20 cellular contexts compared by ENCODE assay signal in the genomic region with DNA sequence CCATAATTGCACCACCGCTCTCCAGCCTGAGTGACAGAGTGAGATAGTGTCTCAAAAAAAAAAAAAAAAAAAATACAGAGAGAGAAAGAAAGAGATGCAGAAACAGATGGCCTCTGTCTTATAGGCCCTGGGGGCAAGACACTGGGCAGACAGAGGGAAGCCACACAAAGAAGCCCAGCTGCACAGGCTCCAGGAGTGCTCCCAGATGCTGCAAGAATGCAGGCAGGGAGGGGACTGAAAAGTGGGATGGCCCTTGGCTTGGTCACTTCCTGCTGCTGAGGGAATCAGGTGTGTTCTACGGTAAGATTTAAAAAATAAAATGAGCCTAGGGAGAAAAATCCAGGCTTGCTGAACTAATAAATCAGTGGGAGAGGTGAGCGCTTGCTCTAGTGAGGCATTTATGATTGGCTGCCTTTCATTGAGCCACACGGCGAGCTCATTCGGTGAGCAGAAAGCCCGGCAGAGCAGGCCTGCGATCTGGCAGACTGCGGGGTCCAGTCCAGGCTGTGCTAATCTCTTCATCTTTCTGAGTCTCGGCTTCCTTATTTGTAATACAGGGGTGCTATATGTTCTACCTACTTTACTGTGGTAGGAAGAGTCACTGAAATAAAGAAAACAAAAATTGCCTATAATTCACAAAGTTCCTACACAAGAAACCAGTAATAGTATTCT.
DNase-seq lines count a peak whose midpoint lies in the region; FAIRE-seq and TF ChIP-seq lines count a peak whose summit lies in the region.
"Had no signal": no experiment of that assay in that cellular context is flagged by ENCODE, and none has a peak within 500 bp of the region (broad histone marks: within the 10 kb centered on the region; RNA-seq: fewer than 3 reads in every experiment).

No MANE protein-coding gene starts in this region.

- 86 to 88% methylated on average over 9 to 10 of the region's 10 CpGs for WGBS in ectodermal cell, 2 experiments

- peaks cover 2% of the 10 kb centered on the region for H3K9me3 Mint-ChIP-seq in neural crest cell
- H3K9me3 Mint-ChIP-seq: activated naive CD4-positive, alpha-beta T cell treated with anti-CD3 and anti-CD28 coated beads, Interleukin-2, amount 50 U/mL, for 72 hours had no signal

- H3K27ac ChIP-seq in ectodermal cell (ENCODE audit: insufficient read depth, low read depth, low read length, poor library complexity, severe bottlenecking) (peak overlapping the region; percentile 44), substantia nigra (ENCODE audit: low read depth, low read length, poor library complexity, severe bottlenecking) (no peak overlapping the region)
- H3K27ac ChIP-seq: cardiac muscle cell, neutrophil, tibial artery had no signal

- H3K4me3 Mint-ChIP-seq in neural crest cell, result peak overlapping the region; percentile 78
- H3K4me3 Mint-ChIP-seq: B cell had no signal

- in situ Hi-C loops in G401 (cut with HindIII; ENCODE audit: low sequenced_read_pairs), result no loop called here

- no peak for FAIRE-seq in frontal cortex (lab: Jason Lieb, UNC)

- no peak overlapping the region for H3K4me3 ChIP-seq in ectodermal cell (ENCODE audit: insufficient read depth, low read depth, low read length)
- H3K4me3 ChIP-seq: cardiac muscle cell, HAP-1, tibial artery had no signal

- peak overlapping the region; percentile 98 for H3K27ac Mint-ChIP-seq in neural crest cell (ENCODE audit: unreplicated experiment)
- H3K27ac Mint-ChIP-seq: B cell had no signal

- H3K36me3 ChIP-seq in ectodermal cell (ENCODE audit: control insufficient read depth, insufficient read depth, low read length), result no peaks in the 10 kb centered on the region
- H3K36me3 ChIP-seq: cardiac muscle cell, HAP-1, neutrophil, tibial artery had no signal

- H3K9me3 ChIP-seq in ectodermal cell (ENCODE audit: control insufficient read depth, low read length), result no peaks in the 10 kb centered on the region
- H3K9me3 ChIP-seq: HAP-1, neutrophil, tibial artery had no signal

- H3K27me3 ChIP-seq in ectodermal cell (ENCODE audit: control insufficient read depth, insufficient read depth, low read length, poor library complexity, severe bottlenecking), result no peaks in the 10 kb centered on the region
- H3K27me3 ChIP-seq: cardiac muscle cell, neutrophil had no signal

- peaks cover 7% of the 10 kb centered on the region for H3K4me1 ChIP-seq in ectodermal cell (ENCODE audit: control insufficient read depth, insufficient read depth, low read length)
- H3K4me1 ChIP-seq: tibial artery had no signal

- no peaks in the 10 kb centered on the region for H3K36me3 Mint-ChIP-seq in neural crest cell (ENCODE audit: low read depth)
- H3K36me3 Mint-ChIP-seq: activated naive CD4-positive, alpha-beta T cell treated with anti-CD3 and anti-CD28 coated beads, Interleukin-2, amount 50 U/mL, for 72 hours had no signal

- DNase-seq in G401 (ENCODE audit: low spot score) (peak; percentile 19), NCI-H146 treated with DMSO at 0.1 percent for 48 hours (lab: John Stamatoyannopoulos, UW; ENCODE audit: unreplicated experiment) (peak; percentile 69), neural crest cell (ENCODE audit: low read depth, low spot score) (peak; percentile 46), frontal cortex (ENCODE audit: low spot score in 2 of 2) (no peak), ureter (ENCODE audit: low spot score) (no peak), substantia nigra (lab: John Stamatoyannopoulos, UW) (no peak)
- DNase-seq in stimulated activated CD4-positive, alpha-beta T cell treated with anti-CD3 and anti-CD28 coated beads, Interleukin-12 subunit alpha, Interleukin-12 subunit beta, amount 100 ng/mL, for 4 hours, result no peak
- DNase-seq: activated CD4-positive, alpha-beta T cell treated with anti-CD3 and anti-CD28 coated beads for 4 hours; effector CD8-positive, alpha-beta T cell; MV-4-11; SHP77 treated with DMSO at 0.1 percent for 48 hours; stimulated activated CD4-positive, alpha-beta T cell treated with anti-CD3 and anti-CD28 coated beads, Interleukin-4, amount 100 ng/mL, for 4 hours; T1000; tibial artery had no signal

- peaks cover 29% of the 10 kb centered on the region for H3K4me1 Mint-ChIP-seq in neural crest cell
- H3K4me1 Mint-ChIP-seq: B cell had no signal

- TF ChIP-seq CTCF in neural crest cell (conservative IDR thresholded peaks at IDR 0.05), result no peak

- H3K27me3 Mint-ChIP-seq in neural crest cell (ENCODE audit: low read depth), result no peaks in the 10 kb centered on the region

Comparison
In these comparisons a context has a peak if more than half of its experiments do, and no peak if none do; other contexts are left out.
1. DNase-seq: peak in G401 (single experiment), NCI-H146 treated with DMSO at 0.1 percent for 48 hours (single experiment) and neural crest cell (single experiment); none in stimulated activated CD4-positive, alpha-beta T cell treated with anti-CD3 and anti-CD28 coated beads, Interleukin-12 subunit alpha, Interleukin-12 subunit beta, amount 100 ng/mL, for 4 hours (single experiment), frontal cortex (0 of 2), ureter (single experiment) and substantia nigra (0 of 49).